Comparison of ENCODE assay signal across 8 cellular contexts in the genomic region with DNA sequence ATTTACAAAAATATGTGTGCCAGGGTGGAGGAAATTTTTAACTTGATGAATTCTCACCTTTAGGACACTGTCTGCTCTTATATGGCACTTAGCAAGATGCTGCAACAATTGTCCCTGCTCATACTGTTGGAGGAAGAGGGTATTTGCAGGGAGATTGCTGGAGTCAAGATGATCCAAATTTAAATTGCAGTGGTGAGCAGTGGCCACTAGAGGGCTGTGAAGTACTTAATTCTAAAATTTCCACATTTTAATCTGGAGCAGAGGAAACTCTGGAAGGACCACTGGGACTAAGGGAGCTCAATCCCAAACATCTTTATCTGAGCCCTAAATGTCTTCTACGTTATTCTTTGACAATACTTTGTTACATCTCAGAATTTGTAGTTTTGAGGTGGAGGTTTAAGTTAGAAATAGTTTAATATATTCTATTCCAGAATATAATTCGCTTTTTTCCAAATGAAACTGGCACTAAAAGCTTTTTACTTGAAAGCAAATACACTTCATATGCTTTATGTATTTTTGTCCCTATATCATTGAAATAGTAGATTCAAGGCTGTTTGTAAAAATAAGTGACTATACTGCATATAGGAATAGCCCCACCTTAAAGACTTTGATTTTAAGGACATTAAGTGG. TPM values are rescaled to one million over a fixed set of nuclear protein-coding genes. Genes with fewer than 3 reads are reported as not detected.
A peak's percentile ranks its signal among the peaks of the same experiment; 100 is the strongest.
DNase-seq lines count a peak whose midpoint lies in the region; ATAC-seq, FAIRE-seq and TF ChIP-seq lines count a peak whose summit lies in the region.

No MANE protein-coding gene starts in this region.

- H3K27ac ChIP-seq in A549 = no peak overlapping the region

- 0 out of 3 replicates have a peak, but pooled peaks cover 3% of the 10 kb centered on the region for H3K4me1 ChIP-seq in A549

- H3K4me2 ChIP-seq in A549 = no peak overlapping the region

- DNase-seq in A549 (ENCODE audit: low read depth in 1 of 2, low spot score in 1 of 2) = peak; percentile 44 to 67
- peak; percentile 67 for DNase-seq in ELR (ENCODE audit: low read depth)
- peak; percentile 65 for DNase-seq in NCI-H2196 (lab: John Stamatoyannopoulos, UW; ENCODE audit: unreplicated experiment)
- peak; percentile 19 for DNase-seq in activated CD8-positive, alpha-beta memory T cell treated with anti-CD3 and anti-CD28 coated beads, Interleukin-2, amount 50 U/mL, for 4 hours
- DNase-seq in hepatic stellate cell (ENCODE audit: low spot score) = peak; percentile 53
- DNase-seq in smooth muscle cell of the brain vasculature (ENCODE audit: low read depth, low spot score) = peak; percentile 29

- FAIRE-seq in A549 (lab: Jason Lieb, UNC) = no peak

- TF ChIP-seq RAD21 in A549 (conservative IDR thresholded peaks at IDR 0.05 in 1 of 2, IDR thresholded peaks at IDR 0.05 in 1 of 2) = peak; percentile 58 to 59

- no peak for TF ChIP-seq POLR2A in A549 (IDR thresholded peaks at IDR 0.05; ENCODE audit: low read length)

- POLR2A ChIA-PET in A549 (lab: Yijun Ruan, JAX) = no interaction called here

- TF ChIP-seq CTCF in A549 (IDR thresholded peaks at IDR 0.05) = peak; percentile 78

- ATAC-seq in A549 (peak; percentile 67 to 76), HG02852 (IDR thresholded peaks at IDR 0.05; ENCODE audit: unreplicated experiment) (peak; percentile 63), HG03457 (IDR thresholded peaks at IDR 0.05; ENCODE audit: unreplicated experiment) (no peak)

- 45% methylated on average over 2 of the region's 2 CpGs for WGBS in A549 (ENCODE audit: missing lambda C conversion rate)

- no peak overlapping the region for H3K4me3 ChIP-seq in A549

- CTCF ChIA-PET in A549 (lab: Yijun Ruan, JAX) = interaction anchor here (0.8 to 2.6 kb wide), 5 partner anchors 9 to 126 kb away, joined by 3 to 17 read pairs (median 5); no protein-coding TSS in a partner anchor

- no peak for TF ChIP-seq EP300 in A549 (IDR thresholded peaks at IDR 0.05)

- H3K9me3 ChIP-seq in A549 = no peaks in the 10 kb centered on the region

TF ChIP-seq in A549, 52 proteins besides CTCF, POLR2A, EP300 and RAD21:
- TF ChIP-seq SMC3 (IDR thresholded peaks at IDR 0.05) = peak; percentile 45; the same call in 1 of the 3 replicates
- TF ChIP-seq, protein P1, sequence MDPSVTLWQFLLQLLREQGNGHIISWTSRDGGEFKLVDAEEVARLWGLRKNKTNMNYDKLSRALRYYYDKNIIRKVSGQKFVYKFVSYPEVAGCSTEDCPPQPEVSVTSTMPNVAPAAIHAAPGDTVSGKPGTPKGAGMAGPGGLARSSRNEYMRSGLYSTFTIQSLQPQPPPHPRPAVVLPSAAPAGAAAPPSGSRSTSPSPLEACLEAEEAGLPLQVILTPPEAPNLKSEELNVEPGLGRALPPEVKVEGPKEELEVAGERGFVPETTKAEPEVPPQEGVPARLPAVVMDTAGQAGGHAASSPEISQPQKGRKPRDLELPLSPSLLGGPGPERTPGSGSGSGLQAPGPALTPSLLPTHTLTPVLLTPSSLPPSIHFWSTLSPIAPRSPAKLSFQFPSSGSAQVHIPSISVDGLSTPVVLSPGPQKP (IDR thresholded peaks at IDR 0.05; ENCODE audit: low read depth, low read length) = no peak

RNA-seq across cellular contexts. Expression of gene PTH2R, which starts 33.0 kb away (rescaled TPM):
- polyA plus RNA-seq in A549 (2011; rRNA removed) (not detected in 2 replicates), A549 (2017; fragmentation: RNase III; extraction: RNeasy Plus Mini Kit Qiagen cat#74134 plus additional on column Dnase treatment) (not detected in 3 replicates)
- not detected in 2 replicates for polyA plus RNA-seq in A549 (2012; cell fraction: cytosol; rRNA removed)
- not detected in 2 replicates for polyA plus RNA-seq in A549 (2012; cell fraction: nucleus; rRNA removed)
- not detected in 2 replicates for polyA minus RNA-seq in A549 (2011; rRNA and poly(A)+ RNA removed)
